Comparison of ENCODE assay signal across 18 cellular contexts in genomic region chr12:79019672-79020071, GRCh38.
DNase-seq lines count a peak whose midpoint lies in the region; ATAC-seq and TF ChIP-seq lines count a peak whose summit lies in the region.
"Had no signal": no experiment of that assay in that cellular context is flagged by ENCODE, and none has a peak within 500 bp of the region (broad histone marks: within the 10 kb centered on the region; RNA-seq: fewer than 3 reads in every experiment).

No MANE protein-coding gene starts in this region.

- DNase-seq in stimulated activated effector memory CD8-positive, alpha-beta T cell treated with anti-CD3 and anti-CD28 coated beads, Interleukin-12 subunit alpha, Interleukin-12 subunit beta, amount 100 ng/mL, for 72 hours (ENCODE audit: low spot score in 2 of 2) = no peak
- no peak for DNase-seq in activated naive CD4-positive, alpha-beta T cell treated with anti-CD3 and anti-CD28 coated beads, Interleukin-2, amount 10 ng/mL, durations not matched to agents 7 days and 5 days
- DNase-seq in foreskin keratinocyte = no peak
- DNase-seq: activated CD4-positive, CD25-positive, alpha-beta regulatory T cell treated with anti-CD3 and anti-CD28 coated beads, Interleukin-2, amount 50 U/mL, for 72 hours; activated naive CD8-positive, alpha-beta T cell treated with anti-CD3 and anti-CD28 coated beads, Interleukin-2, amount 10 ng/mL, durations not matched to agents 7 days and 5 days; CD4-positive, alpha-beta memory T cell; GM23248; mesendoderm; RPMI8226; sigmoid colon; stimulated activated naive CD4-positive, alpha-beta T cell; uterus had no signal

- CTCF ChIA-PET in activated naive CD4-positive, alpha-beta T cell treated with anti-CD3 and anti-CD28 coated beads, Interleukin-2, amount 10 ng/mL, durations not matched to agents 7 days and 5 days (lab: Charles Lee) = no interaction called here

- no peak overlapping the region for H3K27ac Mint-ChIP-seq in stimulated activated effector memory CD8-positive, alpha-beta T cell treated with anti-CD3 and anti-CD28 coated beads, Interleukin-12 subunit alpha, Interleukin-12 subunit beta, amount 100 ng/mL, for 72 hours
- H3K27ac Mint-ChIP-seq in activated naive CD4-positive, alpha-beta T cell treated with anti-CD3 and anti-CD28 coated beads, Interleukin-2, amount 10 ng/mL, durations not matched to agents 7 days and 5 days = no peak overlapping the region
- H3K27ac Mint-ChIP-seq: activated naive CD8-positive, alpha-beta T cell treated with anti-CD3 and anti-CD28 coated beads, Interleukin-2, amount 10 ng/mL, durations not matched to agents 7 days and 5 days; CD4-positive, alpha-beta memory T cell had no signal

- H3K4me3 Mint-ChIP-seq in stimulated activated effector memory CD8-positive, alpha-beta T cell treated with anti-CD3 and anti-CD28 coated beads, Interleukin-12 subunit alpha, Interleukin-12 subunit beta, amount 100 ng/mL, for 72 hours = no peak overlapping the region
- no peak overlapping the region for H3K4me3 Mint-ChIP-seq in activated naive CD4-positive, alpha-beta T cell treated with anti-CD3 and anti-CD28 coated beads, Interleukin-2, amount 10 ng/mL, durations not matched to agents 7 days and 5 days
- H3K4me3 Mint-ChIP-seq: activated naive CD8-positive, alpha-beta T cell treated with anti-CD3 and anti-CD28 coated beads, Interleukin-2, amount 10 ng/mL, durations not matched to agents 7 days and 5 days; CD4-positive, alpha-beta memory T cell; central memory CD8-positive, alpha-beta T cell had no signal

- no peaks in the 10 kb centered on the region for H3K4me1 Mint-ChIP-seq in stimulated activated effector memory CD8-positive, alpha-beta T cell treated with anti-CD3 and anti-CD28 coated beads, Interleukin-12 subunit alpha, Interleukin-12 subunit beta, amount 100 ng/mL, for 72 hours
- H3K4me1 Mint-ChIP-seq in activated naive CD4-positive, alpha-beta T cell treated with anti-CD3 and anti-CD28 coated beads, Interleukin-2, amount 10 ng/mL, durations not matched to agents 7 days and 5 days = no peaks in the 10 kb centered on the region
- H3K4me1 Mint-ChIP-seq: activated naive CD8-positive, alpha-beta T cell treated with anti-CD3 and anti-CD28 coated beads, Interleukin-2, amount 10 ng/mL, durations not matched to agents 7 days and 5 days; CD4-positive, alpha-beta memory T cell; central memory CD8-positive, alpha-beta T cell had no signal

- ATAC-seq in GM18498 (IDR thresholded peaks at IDR 0.05; ENCODE audit: unreplicated experiment) (peak; percentile 91), GM19397 (IDR thresholded peaks at IDR 0.05; ENCODE audit: unreplicated experiment) (peak; percentile 72), HG02763 (IDR thresholded peaks at IDR 0.05; ENCODE audit: unreplicated experiment) (peak; percentile 70), HG03520 (IDR thresholded peaks at IDR 0.05; ENCODE audit: unreplicated experiment) (peak; percentile 66), foreskin keratinocyte (no peak)
- ATAC-seq in stimulated activated effector memory CD8-positive, alpha-beta T cell treated with anti-CD3 and anti-CD28 coated beads, Interleukin-12 subunit alpha, Interleukin-12 subunit beta, amount 100 ng/mL, for 72 hours = no peak
- ATAC-seq in activated CD4-positive, CD25-positive, alpha-beta regulatory T cell treated with anti-CD3 and anti-CD28 coated beads, Interleukin-2, amount 50 U/mL, for 24 hours = no peak

- peaks cover 15% of the 10 kb centered on the region for H3K9me3 Mint-ChIP-seq in stimulated activated effector memory CD8-positive, alpha-beta T cell treated with anti-CD3 and anti-CD28 coated beads, Interleukin-12 subunit alpha, Interleukin-12 subunit beta, amount 100 ng/mL, for 72 hours
- peaks cover 4% of the 10 kb centered on the region for H3K9me3 Mint-ChIP-seq in activated naive CD4-positive, alpha-beta T cell treated with anti-CD3 and anti-CD28 coated beads, Interleukin-2, amount 10 ng/mL, durations not matched to agents 7 days and 5 days

- no peak for TF ChIP-seq CTCF in foreskin keratinocyte (conservative IDR thresholded peaks at IDR 0.05)

- peaks cover 8% of the 10 kb centered on the region for H3K27me3 ChIP-seq in foreskin keratinocyte
- H3K27me3 ChIP-seq: sigmoid colon, uterus had no signal

- H3K27me3 Mint-ChIP-seq in activated naive CD4-positive, alpha-beta T cell treated with anti-CD3 and anti-CD28 coated beads, Interleukin-2, amount 10 ng/mL, durations not matched to agents 7 days and 5 days = no peaks in the 10 kb centered on the region
- H3K27me3 Mint-ChIP-seq: activated naive CD8-positive, alpha-beta T cell treated with anti-CD3 and anti-CD28 coated beads, Interleukin-2, amount 10 ng/mL, durations not matched to agents 7 days and 5 days; CD4-positive, alpha-beta memory T cell; central memory CD8-positive, alpha-beta T cell had no signal

- no peaks in the 10 kb centered on the region for H3K36me3 Mint-ChIP-seq in stimulated activated effector memory CD8-positive, alpha-beta T cell treated with anti-CD3 and anti-CD28 coated beads, Interleukin-12 subunit alpha, Interleukin-12 subunit beta, amount 100 ng/mL, for 72 hours
- H3K36me3 Mint-ChIP-seq in activated naive CD4-positive, alpha-beta T cell treated with anti-CD3 and anti-CD28 coated beads, Interleukin-2, amount 10 ng/mL, durations not matched to agents 7 days and 5 days = no peaks in the 10 kb centered on the region
- H3K36me3 Mint-ChIP-seq: activated naive CD8-positive, alpha-beta T cell treated with anti-CD3 and anti-CD28 coated beads, Interleukin-2, amount 10 ng/mL, durations not matched to agents 7 days and 5 days; CD4-positive, alpha-beta memory T cell had no signal

- no peaks in the 10 kb centered on the region for H3K4me1 ChIP-seq in foreskin keratinocyte
- H3K4me1 ChIP-seq: sigmoid colon, uterus had no signal

- no peak overlapping the region for H3K27ac ChIP-seq in foreskin keratinocyte
- H3K27ac ChIP-seq: GM23248, sigmoid colon, uterus had no signal

Comparison
In these comparisons a context has a peak if more than half of its experiments do, and no peak if none do; other contexts are left out.
1. ATAC-seq: peak in GM18498 (single experiment), GM19397 (single experiment), HG02763 (single experiment) and HG03520 (single experiment); none in stimulated activated effector memory CD8-positive, alpha-beta T cell treated with anti-CD3 and anti-CD28 coated beads, Interleukin-12 subunit alpha, Interleukin-12 subunit beta, amount 100 ng/mL, for 72 hours (single experiment), foreskin keratinocyte (single experiment) and activated CD4-positive, CD25-positive, alpha-beta regulatory T cell treated with anti-CD3 and anti-CD28 coated beads, Interleukin-2, amount 50 U/mL, for 24 hours (0 of 2).